In the genomic region with DNA sequence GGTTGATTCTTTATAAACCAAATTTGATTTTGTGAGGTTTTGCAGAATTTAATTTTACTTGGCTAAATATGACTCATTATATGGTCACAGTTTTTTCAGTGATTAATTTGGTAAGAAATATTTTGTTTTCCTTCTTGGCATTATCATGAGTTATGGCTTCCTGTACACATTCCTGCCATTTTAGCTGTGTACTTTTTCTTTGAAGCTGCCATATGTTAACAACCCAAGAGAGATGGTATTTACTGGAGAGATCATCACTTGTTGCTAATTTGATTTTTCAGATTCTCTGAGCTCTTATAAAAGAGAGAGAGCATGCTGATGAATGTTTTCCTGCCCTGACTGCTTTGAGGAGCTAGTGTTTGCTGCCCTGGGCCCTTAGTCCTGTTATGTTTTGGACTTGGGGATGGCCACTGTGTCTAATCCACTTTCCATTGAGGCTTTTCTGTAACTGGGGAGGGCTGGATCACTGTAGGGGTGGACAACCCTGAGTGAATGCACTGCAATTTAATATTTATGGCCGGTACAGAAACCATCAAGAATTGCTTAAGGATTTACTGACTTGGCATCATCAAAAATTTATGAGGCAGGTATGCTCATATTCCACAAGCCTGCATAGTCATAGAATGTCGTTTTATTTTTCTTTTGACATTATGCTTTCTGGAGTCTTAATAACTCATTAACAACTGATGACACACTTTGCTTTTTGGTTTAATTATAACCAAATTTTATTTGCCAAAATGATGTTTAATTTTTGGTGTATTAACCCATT, we compare ENCODE assay signal across 16 cellular contexts.
A peak's percentile ranks its signal among the peaks of the same experiment; 100 is the strongest.
DNase-seq lines count a peak whose midpoint lies in the region; ATAC-seq and TF ChIP-seq lines count a peak whose summit lies in the region.
"Had no signal": no experiment of that assay in that cellular context is flagged by ENCODE, and none has a peak within 500 bp of the region (broad histone marks: within the 10 kb centered on the region; RNA-seq: fewer than 3 reads in every experiment).

No MANE protein-coding gene starts in this region.

- H3K9me3 ChIP-seq in trophoblast cell (ENCODE audit: insufficient read depth, low read depth, low read length): no peaks in the 10 kb centered on the region
- H3K9me3 ChIP-seq: BLaER1 treated with 17β-estradiol and CSF1 and Interleukin-3, amounts not matched to agents 10 nM and 100 nM; gastrocnemius medialis; pancreas; suprapubic skin had no signal

- H3K36me3 ChIP-seq in ACC112 (ENCODE audit: insufficient read depth, low read length): no peaks in the 10 kb centered on the region; the same call in 1 of the 2 replicates
- H3K36me3 ChIP-seq in trophoblast cell (ENCODE audit: control insufficient read depth in 1 of 2, insufficient read depth in 2 of 2, low read length in 2 of 2): no peaks in the 10 kb centered on the region
- H3K36me3 ChIP-seq: gastrocnemius medialis, pancreas, suprapubic skin had no signal

- WGBS in trophoblast cell (ENCODE audit: extremely low coverage, insufficient coverage, insufficient read length): no CpG with 5 or more reads among the region's 2 CpGs

- H4K91ac ChIP-seq in trophoblast cell (ENCODE audit: low read depth, low read length): no peak overlapping the region

- no peak for TF ChIP-seq POLR2A in GM18505 (IDR thresholded peaks at IDR 0.05; ENCODE audit: borderline replicate concordance, extremely low read depth, insufficient read depth, insufficient read length)

- no peak overlapping the region for H3K9ac ChIP-seq in trophoblast cell (ENCODE audit: low read length)
- H3K9ac ChIP-seq: BLaER1 treated with 17β-estradiol and CSF1 and Interleukin-3, amounts not matched to agents 10 nM and 100 nM had no signal

- H3K27ac ChIP-seq in ACC112 (ENCODE audit: low read depth, low read length) (peak overlapping the region; percentile 98), trophoblast cell (ENCODE audit: low read depth, low read length) (no peak overlapping the region)
- H3K27ac ChIP-seq: BLaER1 treated with 17β-estradiol and CSF1 and Interleukin-3, amounts not matched to agents 10 nM and 100 nM; gastrocnemius medialis; pancreas; suprapubic skin had no signal

- H3K4me1 ChIP-seq in ACC112 (ENCODE audit: control insufficient read depth, insufficient read depth, low read length, unreplicated experiment): peaks cover 36% of the 10 kb centered on the region
- no peaks in the 10 kb centered on the region for H3K4me1 ChIP-seq in trophoblast cell (ENCODE audit: control insufficient read depth in 1 of 2, insufficient read depth in 2 of 2, low read length in 2 of 2)
- H3K4me1 ChIP-seq: suprapubic skin had no signal

- H2BK12ac ChIP-seq in trophoblast cell (ENCODE audit: low read length): no peak overlapping the region

- H3K23ac ChIP-seq in trophoblast cell (ENCODE audit: low read length): no peak overlapping the region

- no peak overlapping the region for H4K12ac ChIP-seq in trophoblast cell (ENCODE audit: low read depth, low read length)

- no peak for TF ChIP-seq CTCF in astrocyte of the spinal cord (IDR thresholded peaks at IDR 0.05; ENCODE audit: low read depth, low read length)

- H3K4me3 ChIP-seq in ACC112 (ENCODE audit: low read depth, low read length) (peak overlapping the region; percentile 64), astrocyte of the spinal cord (ENCODE audit: low read depth, low read length) (no peak overlapping the region), trophoblast cell (ENCODE audit: low read depth, low read length) (no peak overlapping the region)
- H3K4me3 ChIP-seq: BLaER1 treated with 17β-estradiol and CSF1 and Interleukin-3, amounts not matched to agents 10 nM and 100 nM; gastrocnemius medialis; GM23338; pancreas; suprapubic skin had no signal

- H3K27me3 ChIP-seq in ACC112 (ENCODE audit: insufficient read depth, low read length) (no peaks in the 10 kb centered on the region), trophoblast cell (ENCODE audit: insufficient read depth, low read length) (no peaks in the 10 kb centered on the region)
- H3K27me3 ChIP-seq: BLaER1 treated with 17β-estradiol and CSF1 and Interleukin-3, amounts not matched to agents 10 nM and 100 nM; gastrocnemius medialis; pancreas; suprapubic skin had no signal

- H3K14ac ChIP-seq in trophoblast cell (ENCODE audit: low read length): no peak overlapping the region

- ATAC-seq in HG03354 (IDR thresholded peaks at IDR 0.05; ENCODE audit: poor library complexity, severe bottlenecking, unreplicated experiment): no peak
- ATAC-seq in GM18505 (IDR thresholded peaks at IDR 0.05; ENCODE audit: unreplicated experiment): no peak
- ATAC-seq: gastrocnemius medialis, GM23338 had no signal

- H3K4me2 ChIP-seq in trophoblast cell (ENCODE audit: low read length): no peak overlapping the region
- H3K4me2 ChIP-seq: BLaER1 treated with 17β-estradiol and CSF1 and Interleukin-3, amounts not matched to agents 10 nM and 100 nM; GM23338 had no signal

- no peak overlapping the region for H4K8ac ChIP-seq in trophoblast cell (ENCODE audit: low read depth, low read length)

- no peak overlapping the region for H2BK5ac ChIP-seq in trophoblast cell (ENCODE audit: low read depth, low read length, poor library complexity)

- H3K4ac ChIP-seq in trophoblast cell (ENCODE audit: low read depth, low read length): no peak overlapping the region

- no peaks in the 10 kb centered on the region for H3K79me2 ChIP-seq in ACC112 (ENCODE audit: control insufficient read depth, insufficient read depth, low read length, unreplicated experiment)
- H3K79me2 ChIP-seq in trophoblast cell (ENCODE audit: control insufficient read depth, insufficient read depth, low read length, poor library complexity): no peaks in the 10 kb centered on the region

- DNase-seq in HS-5 (ENCODE audit: low read depth) (peak; percentile 84), astrocyte of the spinal cord (ENCODE audit: low read depth, low spot score) (peak; percentile 74), hepatic stellate cell (ENCODE audit: low spot score) (peak; percentile 8), DMS 273 (lab: John Stamatoyannopoulos, UW; ENCODE audit: unreplicated experiment) (no peak), trophoblast cell (no peak)
- DNase-seq: activated B cell treated with CpG ODN at 0.5 μM for 24 hours; activated T-cell treated with anti-CD3 and anti-CD28 coated beads, Interleukin-2, amount 50 U/mL, for 1 hour; gastrocnemius medialis; Kasumi-1 had no signal

- no peak overlapping the region for H3K18ac ChIP-seq in trophoblast cell (ENCODE audit: low read length)

- H2AFZ ChIP-seq in ACC112 (ENCODE audit: low read length, unreplicated experiment) (no peak overlapping the region), trophoblast cell (ENCODE audit: insufficient read depth, low read length, poor library complexity) (no peak overlapping the region)
- H2AFZ ChIP-seq: GM23338 had no signal

- no peak overlapping the region for H2AK5ac ChIP-seq in trophoblast cell (ENCODE audit: low read length)

- no peak overlapping the region for H2BK120ac ChIP-seq in trophoblast cell (ENCODE audit: insufficient read depth, low read length, poor library complexity)

- H3K79me1 ChIP-seq in trophoblast cell (ENCODE audit: low read length): no peaks in the 10 kb centered on the region

- in situ Hi-C loops in astrocyte of the spinal cord (cut with HindIII; ENCODE audit: low sequenced_read_pairs): no loop called here

Comparison
In these comparisons a context has a peak if more than half of its experiments do, and no peak if none do; other contexts are left out.
1. DNase-seq: peak in HS-5 (single experiment), astrocyte of the spinal cord (single experiment) and hepatic stellate cell (single experiment); none in DMS 273 (single experiment) and trophoblast cell (0 of 2).